ENCODE assay signal across 1 cellular context in the genomic region with DNA sequence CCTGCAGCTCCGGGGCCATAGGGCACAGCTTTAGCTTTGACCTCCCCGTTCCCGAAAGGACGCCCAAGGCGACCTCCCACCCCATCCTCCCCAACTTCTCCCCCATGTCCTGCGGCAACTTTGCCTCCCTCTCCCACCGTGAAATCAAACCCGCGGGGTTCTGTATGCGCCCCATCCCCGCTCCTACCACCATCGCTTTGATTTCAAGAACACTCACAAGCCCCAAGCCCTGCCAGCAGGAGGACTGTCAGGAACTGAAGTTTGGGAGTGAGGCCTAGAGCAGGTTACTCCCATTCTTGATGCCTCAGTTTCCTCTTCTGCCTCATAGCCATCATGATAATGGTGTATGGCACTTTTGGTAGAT.
TF ChIP-seq lines count a peak whose summit lies in the region.

No MANE protein-coding gene starts in this region.

TF ChIP-seq in SK-N-SH, 30 proteins besides CTCF, POLR2A, EP300 and RAD21:
- TF ChIP-seq NRF1 (IDR thresholded peaks at IDR 0.05; ENCODE audit: low read depth, low read length) (no peak), RCOR1 (IDR thresholded peaks at IDR 0.05; ENCODE audit: low read length) (no peak), MXI1 (IDR thresholded peaks at IDR 0.05; ENCODE audit: low read depth, low read length) (no peak), EZH2phosphoT487 (IDR thresholded peaks at IDR 0.05; ENCODE audit: borderline replicate concordance, low read depth) (no peak), SIN3A (IDR thresholded peaks at IDR 0.05; ENCODE audit: borderline replicate concordance, low read depth, low read length) (no peak), TEAD4 (IDR thresholded peaks at IDR 0.05; ENCODE audit: borderline replicate concordance, insufficient read depth) (no peak), GABPA (IDR thresholded peaks at IDR 0.05; ENCODE audit: low read depth) (no peak), RXRA (IDR thresholded peaks at IDR 0.05; ENCODE audit: borderline replicate concordance, low read depth) (no peak), SMC3 (IDR thresholded peaks at IDR 0.05; ENCODE audit: low read depth, low read length) (no peak), MEF2A (IDR thresholded peaks at IDR 0.05; ENCODE audit: borderline replicate concordance, low read depth) (no peak), JUND (IDR thresholded peaks at IDR 0.05) (no peak), TAF1 (IDR thresholded peaks at IDR 0.05; ENCODE audit: borderline replicate concordance, low read depth, low read length) (no peak), YY1 (IDR thresholded peaks at IDR 0.05; ENCODE audit: low read depth) (no peak)
- TF ChIP-seq, protein P1, sequence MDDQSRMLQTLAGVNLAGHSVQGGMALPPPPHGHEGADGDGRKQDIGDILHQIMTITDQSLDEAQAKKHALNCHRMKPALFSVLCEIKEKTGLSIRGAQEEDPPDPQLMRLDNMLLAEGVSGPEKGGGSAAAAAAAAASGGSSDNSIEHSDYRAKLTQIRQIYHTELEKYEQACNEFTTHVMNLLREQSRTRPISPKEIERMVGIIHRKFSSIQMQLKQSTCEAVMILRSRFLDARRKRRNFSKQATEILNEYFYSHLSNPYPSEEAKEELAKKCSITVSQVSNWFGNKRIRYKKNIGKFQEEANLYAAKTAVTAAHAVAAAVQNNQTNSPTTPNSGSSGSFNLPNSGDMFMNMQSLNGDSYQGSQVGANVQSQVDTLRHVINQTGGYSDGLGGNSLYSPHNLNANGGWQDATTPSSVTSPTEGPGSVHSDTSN (IDR thresholded peaks at IDR 0.05) = no peak
